ENCODE assay signal across 1 cellular context in genomic region chr17:17882182-17882581, GRCh38.
TF ChIP-seq lines count a peak whose summit lies in the region.

No MANE protein-coding gene starts in this region.

TF ChIP-seq in H1, 55 proteins besides CTCF, POLR2A, EP300 and RAD21:
- TF ChIP-seq SIN3A (conservative IDR thresholded peaks at IDR 0.05 in 1 of 2, IDR thresholded peaks at IDR 0.05 in 1 of 2; ENCODE audit: low read depth in 1 of 2, low read length in 2 of 2) (0 out of 4 replicates have a peak, but pooled peaks of 1 of the 2 experiments have one; percentile 45), SIX5 (IDR thresholded peaks at IDR 0.05; ENCODE audit: low read depth, low read length) (no peak), USF2 (IDR thresholded peaks at IDR 0.05; ENCODE audit: low read length) (no peak), EGR1 (IDR thresholded peaks at IDR 0.05; ENCODE audit: borderline replicate concordance, low read depth, low read length) (no peak), YY1 (IDR thresholded peaks at IDR 0.05; ENCODE audit: low read depth, low read length) (no peak), SRF (IDR thresholded peaks at IDR 0.05; ENCODE audit: low read depth, low read length) (no peak), HDAC6 (IDR thresholded peaks at IDR 0.05; ENCODE audit: low read depth, low read length) (no peak)
- TF ChIP-seq, protein P1, sequence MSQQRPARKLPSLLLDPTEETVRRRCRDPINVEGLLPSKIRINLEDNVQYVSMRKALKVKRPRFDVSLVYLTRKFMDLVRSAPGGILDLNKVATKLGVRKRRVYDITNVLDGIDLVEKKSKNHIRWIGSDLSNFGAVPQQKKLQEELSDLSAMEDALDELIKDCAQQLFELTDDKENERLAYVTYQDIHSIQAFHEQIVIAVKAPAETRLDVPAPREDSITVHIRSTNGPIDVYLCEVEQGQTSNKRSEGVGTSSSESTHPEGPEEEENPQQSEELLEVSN (IDR thresholded peaks at IDR 0.05), result peak; percentile 34; the same call in 1 of the 2 replicates
- TF ChIP-seq, protein P2, sequence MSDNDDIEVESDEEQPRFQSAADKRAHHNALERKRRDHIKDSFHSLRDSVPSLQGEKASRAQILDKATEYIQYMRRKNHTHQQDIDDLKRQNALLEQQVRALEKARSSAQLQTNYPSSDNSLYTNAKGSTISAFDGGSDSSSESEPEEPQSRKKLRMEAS (IDR thresholded peaks at IDR 0.05), result peak; percentile 66; the same call in 1 of the 2 replicates
TF ChIP-seq in H1: peak in this region for 3.
